11 cellular contexts compared by ENCODE assay signal in the genomic region with DNA sequence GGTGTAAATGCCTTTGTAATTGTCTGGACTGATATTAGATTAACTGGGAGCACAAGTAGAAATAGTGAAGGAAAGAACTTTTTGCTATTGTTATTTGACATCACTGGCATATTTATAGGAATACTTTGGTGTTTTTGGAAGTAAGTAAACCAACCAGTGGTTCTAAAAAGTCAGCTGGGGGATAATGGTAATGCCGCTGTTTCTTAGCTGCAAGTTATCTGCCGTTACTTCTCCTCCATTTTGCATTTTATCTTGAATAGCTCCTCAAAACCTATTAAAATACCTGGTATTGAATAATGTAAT. TPM values are rescaled to one million over a fixed set of nuclear protein-coding genes. Genes with fewer than 3 reads are reported as not detected.
DNase-seq lines count a peak whose midpoint lies in the region; ATAC-seq and TF ChIP-seq lines count a peak whose summit lies in the region.
"Had no signal": no experiment of that assay in that cellular context is flagged by ENCODE, and none has a peak within 500 bp of the region (broad histone marks: within the 10 kb centered on the region; RNA-seq: fewer than 3 reads in every experiment).

No MANE protein-coding gene starts in this region.

- no peak overlapping the region for H2AK5ac ChIP-seq in IMR-90 (ENCODE audit: low read depth, low read length)

- H4K5ac ChIP-seq in IMR-90 (ENCODE audit: low read depth, low read length), result no peak overlapping the region

- peaks cover 16% of the 10 kb centered on the region for H3K36me3 ChIP-seq in BLaER1
- peaks cover 5% of the 10 kb centered on the region for H3K36me3 ChIP-seq in IMR-90 (ENCODE audit: control insufficient read depth, insufficient read depth, low read length)

- H3K4me2 ChIP-seq in BLaER1, result peak overlapping the region; percentile 1; the same call in 1 of the 2 replicates
- peak overlapping the region; percentile 79 for H3K4me2 ChIP-seq in IMR-90 (ENCODE audit: low read depth, low read length)

- no peak overlapping the region for H3K18ac ChIP-seq in IMR-90 (ENCODE audit: low read depth, low read length)

- no peak overlapping the region for H2BK15ac ChIP-seq in IMR-90 (ENCODE audit: low read depth, low read length)

- no peak overlapping the region for H3K14ac ChIP-seq in IMR-90 (replicated peaks; ENCODE audit: low read depth, low read length)

- H2AK9ac ChIP-seq in IMR-90 (replicated peaks; ENCODE audit: low read depth, low read length, poor library complexity), result no peak overlapping the region

- TF ChIP-seq POLR2A in IMR-90 (IDR thresholded peaks at IDR 0.05; ENCODE audit: low read depth, low read length), result no peak

- TF ChIP-seq RAD21 in IMR-90 (IDR thresholded peaks at IDR 0.05; ENCODE audit: low read length), result no peak

- peak overlapping the region; percentile 49; the same call in 1 of the 2 replicates for H3K4ac ChIP-seq in IMR-90 (ENCODE audit: low read depth, low read length)

- H2BK20ac ChIP-seq in IMR-90 (ENCODE audit: low read depth, low read length), result no peak overlapping the region

- H4K8ac ChIP-seq in IMR-90 (ENCODE audit: low read depth in 2 of 2, low read length in 2 of 2), result no peak overlapping the region; a peak in 1 of 4 replicates

- H3K4me3 ChIP-seq in BLaER1 (no peak overlapping the region), IMR-90 (ENCODE audit: insufficient read depth, low read depth, low read length) (peak overlapping the region; percentile 10; the same call in 1 of the 2 replicates)

- peaks cover 81% of the 10 kb centered on the region for H3K4me1 ChIP-seq in BLaER1
- H3K4me1 ChIP-seq in IMR-90 (ENCODE audit: control insufficient read depth, insufficient read depth, low read length), result peaks cover 16% of the 10 kb centered on the region

- H3K9me3 Mint-ChIP-seq in central memory CD8-positive, alpha-beta T cell, result no peaks in the 10 kb centered on the region
- H3K9me3 Mint-ChIP-seq in nephron (no peaks in the 10 kb centered on the region), endothelial cell (ENCODE audit: unreplicated experiment) (no peaks in the 10 kb centered on the region)

- H3K56ac ChIP-seq in IMR-90 (ENCODE audit: extremely low read depth, insufficient read depth, low read length), result no peak overlapping the region

- H3K27ac ChIP-seq in BLaER1 (no peak overlapping the region), IMR-90 (ENCODE audit: insufficient read depth, low read length) (no peak overlapping the region; the same call in 1 of the 2 replicates)

- DNase-seq in IMR-90 (no peak), endothelial cell (ENCODE audit: low spot score) (no peak), putamen (ENCODE audit: low spot score) (no peak)
- no peak for DNase-seq in central memory CD8-positive, alpha-beta T cell (ENCODE audit: low spot score in 2 of 2)
- DNase-seq in effector CD8-positive, alpha-beta T cell (lab: John Stamatoyannopoulos, UW), result no peak
- DNase-seq: DMS 273 treated with DMSO at 0.1 percent for 48 hours, left colon, NCI-H187 treated with DMSO at 0.1 percent for 48 hours had no signal

- H3K4me1 Mint-ChIP-seq in central memory CD8-positive, alpha-beta T cell, result peaks cover 79% of the 10 kb centered on the region
- H3K4me1 Mint-ChIP-seq in nephron (peaks cover 54% of the 10 kb centered on the region), endothelial cell (ENCODE audit: unreplicated experiment) (peaks cover 40% of the 10 kb centered on the region)

- H2BK5ac ChIP-seq in IMR-90 (ENCODE audit: low read depth, low read length, poor library complexity, severe bottlenecking), result peak overlapping the region; percentile 74

- dilution Hi-C loops in IMR-90 (cut with HindIII; ENCODE audit: low sequenced_read_pairs, unreplicated experiment), result no loop called here

- BruUV-seq in IMR-90 (replicated peaks; lab: Mats Ljungman, UMichigan), result no TSS peak

- peak overlapping the region; percentile 97 for H3K4me3 Mint-ChIP-seq in central memory CD8-positive, alpha-beta T cell
- peak overlapping the region in 2 of 3 experiments; percentile 9 to 22 for H3K4me3 Mint-ChIP-seq in nephron
- no peak overlapping the region for H3K4me3 Mint-ChIP-seq in endothelial cell (ENCODE audit: unreplicated experiment)

- CTCF ChIA-PET in IMR-90 (lab: Yijun Ruan, JAX), result no interaction called here

- peak overlapping the region; percentile 41; the same call in 1 of the 2 replicates for H3K23ac ChIP-seq in IMR-90 (ENCODE audit: low read depth, low read length)

- no peaks in the 10 kb centered on the region for H3K27me3 Mint-ChIP-seq in central memory CD8-positive, alpha-beta T cell
- H3K27me3 Mint-ChIP-seq in nephron (ENCODE audit: low read depth) (no peaks in the 10 kb centered on the region), endothelial cell (ENCODE audit: unreplicated experiment) (peaks cover 11% of the 10 kb centered on the region)

- TF ChIP-seq CTCF in IMR-90 (conservative IDR thresholded peaks at IDR 0.05; ENCODE audit: low read depth, low read length) (no peak), nephron (IDR thresholded peaks at IDR 0.05; ENCODE audit: unreplicated experiment in 3 of 3) (no peak), endothelial cell (IDR thresholded peaks at IDR 0.05; ENCODE audit: unreplicated experiment) (no peak)

- no peaks in the 10 kb centered on the region for H3K9me3 ChIP-seq in BLaER1
- H3K9me3 ChIP-seq in IMR-90 (ENCODE audit: control insufficient read depth, insufficient read depth, low read length), result no peaks in the 10 kb centered on the region

- H3K36me3 Mint-ChIP-seq in central memory CD8-positive, alpha-beta T cell (ENCODE audit: insufficient read depth), result peaks cover 21% of the 10 kb centered on the region
- H3K36me3 Mint-ChIP-seq in nephron (ENCODE audit: low read depth) (no peaks in the 10 kb centered on the region), endothelial cell (ENCODE audit: low read depth, unreplicated experiment) (no peaks in the 10 kb centered on the region)

- H3K79me1 ChIP-seq in IMR-90 (ENCODE audit: low read depth in 1 of 2, low read length in 2 of 2), result peaks cover 0 to 47% of the 10 kb centered on the region in 2 experiments; a peak in 2 of 4 replicates

- in situ Hi-C loops in IMR-90 (cut with MboI; ENCODE audit: low sequenced_read_pairs), result loop anchor here (5.0 kb wide), 1 partner anchor 58 kb away; no protein-coding TSS in a partner anchor

- ATAC-seq in IMR-90 (ENCODE audit: low read depth) (no peak), GM21526 (IDR thresholded peaks at IDR 0.05; ENCODE audit: low FRiP score, unreplicated experiment) (no peak)
- no peak for ATAC-seq in central memory CD8-positive, alpha-beta T cell (replicated peaks; ENCODE audit: extremely low read depth, poor library complexity, severe bottlenecking)
- ATAC-seq: left colon had no signal

- H2AFZ ChIP-seq in IMR-90 (replicated peaks; ENCODE audit: low read length, poor library complexity), result no peak overlapping the region

- no peak overlapping the region for H4K91ac ChIP-seq in IMR-90 (ENCODE audit: insufficient read depth, low read depth, low read length)

- POLR2A ChIA-PET in IMR-90 (lab: Charles Lee; ENCODE audit: unreplicated experiment), result no interaction called here

- H4K20me1 ChIP-seq in BLaER1, result peaks cover 87% of the 10 kb centered on the region
- peaks cover 57% of the 10 kb centered on the region for H4K20me1 ChIP-seq in IMR-90 (ENCODE audit: insufficient read depth, low read length)

- peak overlapping the region; percentile 32 for H3K27ac Mint-ChIP-seq in central memory CD8-positive, alpha-beta T cell (ENCODE audit: low read depth)
- H3K27ac Mint-ChIP-seq in nephron (peak overlapping the region in 1 of 3 experiments; percentile 46), endothelial cell (ENCODE audit: unreplicated experiment) (no peak overlapping the region)

- no peak overlapping the region for H3K9ac ChIP-seq in BLaER1
- no peak overlapping the region for H3K9ac ChIP-seq in IMR-90 (ENCODE audit: low read depth, low read length)

- no peaks in the 10 kb centered on the region for H3K27me3 ChIP-seq in BLaER1
- no peaks in the 10 kb centered on the region for H3K27me3 ChIP-seq in IMR-90 (ENCODE audit: control insufficient read depth, insufficient read depth, low read length)

- intact Hi-C loops in IMR-90 (cut with micrococcal nuclease), result no loop called here

- peaks cover 15% of the 10 kb centered on the region for H3K9me1 ChIP-seq in IMR-90 (ENCODE audit: insufficient read depth, low read length)

- H2BK120ac ChIP-seq in IMR-90 (ENCODE audit: low read depth, low read length), result no peak overlapping the region

- WGBS in IMR-90 (ENCODE audit: extremely low coverage in 2 of 2, insufficient read length in 1 of 2), 2 experiments, result no CpG with 5 or more reads among the region's 2 CpGs

TF ChIP-seq in IMR-90, 13 proteins besides CTCF, POLR2A, EP300 and RAD21:
- TF ChIP-seq MAZ (IDR thresholded peaks at IDR 0.05; ENCODE audit: borderline replicate concordance, low read depth, low read length) (no peak), CHD1 (IDR thresholded peaks at IDR 0.05; ENCODE audit: low read depth, low read length) (no peak), CEBPB (IDR thresholded peaks at IDR 0.05; ENCODE audit: low read depth, low read length) (no peak), RCOR1 (IDR thresholded peaks at IDR 0.05; ENCODE audit: insufficient replicate concordance, low read length) (no peak)

RNA-seq across cellular contexts. Expression of a gene that starts 3.8 kb away (rescaled TPM):
- total RNA-seq in IMR-90 (2012; rRNA removed) (31.7 and 38.0 TPM in 2 replicates), endothelial cell (ENCODE audit: unreplicated experiment) (46.0 TPM)
- polyA plus RNA-seq in IMR-90 (2012; rRNA removed), result 37.1 and 37.4 TPM in 2 replicates
- polyA plus RNA-seq in IMR-90 (2012; cell fraction: cytosol; rRNA removed), result 27.3 and 29.6 TPM in 2 replicates
- polyA plus RNA-seq in IMR-90 (2012; cell fraction: nucleus; rRNA removed; ENCODE audit: low replicate concordance), result 35.3 and 62.9 TPM in 2 replicates
